In genomic region chr2:69692424-69692823, GRCh38 we compare ENCODE assay signal across 17 cellular contexts. TPM values are rescaled to one million over a fixed set of nuclear protein-coding genes. Genes with fewer than 3 reads are reported as not detected.
DNase-seq lines count a peak whose midpoint lies in the region; ATAC-seq, FAIRE-seq and TF ChIP-seq lines count a peak whose summit lies in the region.
"Had no signal": no experiment of that assay in that cellular context is flagged by ENCODE, and none has a peak within 500 bp of the region (broad histone marks: within the 10 kb centered on the region; RNA-seq: fewer than 3 reads in every experiment).

No MANE protein-coding gene starts in this region.

- TF ChIP-seq POLR2A in HepG2 (IDR thresholded peaks at IDR 0.05; ENCODE audit: insufficient read depth in 1 of 2, low read depth in 2 of 2, low read length in 2 of 2) = no peak

- no peaks in the 10 kb centered on the region for H3K36me3 ChIP-seq in BLaER1
- no peaks in the 10 kb centered on the region for H3K36me3 ChIP-seq in GM23248 (ENCODE audit: low read depth)
- H3K36me3 ChIP-seq in astrocyte (ENCODE audit: insufficient read depth, low read length) = no peaks in the 10 kb centered on the region
- no peaks in the 10 kb centered on the region for H3K36me3 ChIP-seq in HepG2 (replicated peaks in 1 of 2; ENCODE audit: control insufficient read depth in 1 of 2, insufficient read depth in 2 of 2, low read length in 2 of 2)
- H3K36me3 ChIP-seq: lower lobe of right lung, right atrium auricular region had no signal

- H3K36me3 Mint-ChIP-seq in astrocyte (ENCODE audit: low read depth, unreplicated experiment) = no peaks in the 10 kb centered on the region
- H3K36me3 Mint-ChIP-seq in stimulated activated memory B cell treated with anti-CD40 and anti-IgM and Interleukin-4, amounts not matched to agents 10 μg/mL and 1 μg/mL and 100 μg/mL, for 72 hours = no peaks in the 10 kb centered on the region

- H3K79me2 ChIP-seq in GM23248 (ENCODE audit: insufficient read depth) = no peaks in the 10 kb centered on the region
- no peaks in the 10 kb centered on the region for H3K79me2 ChIP-seq in astrocyte (ENCODE audit: insufficient read depth, low read length)
- no peaks in the 10 kb centered on the region for H3K79me2 ChIP-seq in HepG2 (ENCODE audit: insufficient read depth, low read length)

- H3K27me3 Mint-ChIP-seq in astrocyte (ENCODE audit: low read depth, unreplicated experiment) = no peaks in the 10 kb centered on the region
- H3K27me3 Mint-ChIP-seq in stimulated activated memory B cell treated with anti-CD40 and anti-IgM and Interleukin-4, amounts not matched to agents 10 μg/mL and 1 μg/mL and 100 μg/mL, for 72 hours = peaks cover 52% of the 10 kb centered on the region
- H3K27me3 Mint-ChIP-seq: activated CD8-positive, alpha-beta memory T cell treated with anti-CD3 and anti-CD28 coated beads, Interleukin-2, amount 10 ng/mL, durations not matched to agents 7 days and 5 days had no signal

- FAIRE-seq in astrocyte (lab: Jason Lieb, UNC) (no peak), HepG2 (lab: Jason Lieb, UNC) (no peak)
- FAIRE-seq: G401.6 had no signal

- no peak overlapping the region for H3K4me3 Mint-ChIP-seq in astrocyte (ENCODE audit: unreplicated experiment)
- H3K4me3 Mint-ChIP-seq in stimulated activated memory B cell treated with anti-CD40 and anti-IgM and Interleukin-4, amounts not matched to agents 10 μg/mL and 1 μg/mL and 100 μg/mL, for 72 hours = no peak overlapping the region
- H3K4me3 Mint-ChIP-seq: activated CD8-positive, alpha-beta memory T cell treated with anti-CD3 and anti-CD28 coated beads, Interleukin-2, amount 10 ng/mL, durations not matched to agents 7 days and 5 days had no signal

- no peak overlapping the region for H3K4me3 ChIP-seq in BLaER1
- no peak overlapping the region for H3K4me3 ChIP-seq in GM23248
- H3K4me3 ChIP-seq in astrocyte (ENCODE audit: insufficient read depth, low read depth, low read length) = no peak overlapping the region
- H3K4me3 ChIP-seq in foreskin fibroblast (ENCODE audit: low read depth in 1 of 2, low read length in 2 of 2) = no peak overlapping the region
- H3K4me3 ChIP-seq in HepG2 (replicated peaks in 1 of 3; ENCODE audit: insufficient read depth in 1 of 3, low read depth in 2 of 3, low read length in 3 of 3) = no peak overlapping the region
- H3K4me3 ChIP-seq: lower lobe of right lung, right atrium auricular region had no signal

- DNase-seq in GM23248 = peak; percentile 82
- peak; percentile 72 for DNase-seq in astrocyte (ENCODE audit: low read depth)
- DNase-seq in foreskin fibroblast = peak; percentile 37 to 70
- no peak for DNase-seq in UCSD-AML1 (lab: John Stamatoyannopoulos, UW; ENCODE audit: unreplicated experiment)
- DNase-seq in HepG2 (ENCODE audit: low spot score) = no peak
- DNase-seq: activated CD8-positive, alpha-beta memory T cell treated with anti-CD3 and anti-CD28 coated beads, Interleukin-2, amount 10 ng/mL, durations not matched to agents 7 days and 5 days; activated naive CD4-positive, alpha-beta T cell; lower lobe of right lung; NCI-H2107; stimulated activated CD4-positive, alpha-beta T cell treated with anti-CD3 and anti-CD28 coated beads, Interleukin-2, amount 100 ng/mL, for 24 hours had no signal

- H3K27ac ChIP-seq in BLaER1 = peak overlapping the region; percentile 91
- no peak overlapping the region for H3K27ac ChIP-seq in GM23248
- no peak overlapping the region for H3K27ac ChIP-seq in astrocyte (ENCODE audit: low read depth, low read length)
- no peak overlapping the region for H3K27ac ChIP-seq in HepG2 (ENCODE audit: extremely low read length, insufficient read depth, low read length)
- H3K27ac ChIP-seq: C4-2B, KMS-11, right atrium auricular region had no signal

- H3K9me3 ChIP-seq in BLaER1 (no peaks in the 10 kb centered on the region), GM23248 (ENCODE audit: low read depth) (no peaks in the 10 kb centered on the region), astrocyte (ENCODE audit: insufficient read depth, low read depth, low read length) (no peaks in the 10 kb centered on the region), HepG2 (ENCODE audit: low read length) (no peaks in the 10 kb centered on the region)
- H3K9me3 ChIP-seq: lower lobe of right lung, right atrium auricular region had no signal

- no peak for TF ChIP-seq RAD21 in HepG2 (CRISPR knock-in tag; IDR thresholded peaks at IDR 0.05)

- H2AFZ ChIP-seq in GM23248 (no peak overlapping the region), astrocyte (ENCODE audit: low read depth, low read length) (no peak overlapping the region), HepG2 (ENCODE audit: low read length) (no peak overlapping the region)

- BruUV-seq in HepG2 (replicated peaks; lab: Mats Ljungman, UMichigan) = no TSS peak

- no peaks in the 10 kb centered on the region for H3K27me3 ChIP-seq in BLaER1
- H3K27me3 ChIP-seq in GM23248 (replicated peaks; ENCODE audit: insufficient read depth) = no peaks in the 10 kb centered on the region
- H3K27me3 ChIP-seq in astrocyte (ENCODE audit: insufficient read depth, low read length) = peaks cover 6% of the 10 kb centered on the region
- peaks cover 0 to 5% of the 10 kb centered on the region in 2 experiments; a peak in 2 of 5 replicates for H3K27me3 ChIP-seq in HepG2 (ENCODE audit: control insufficient read depth in 1 of 2, insufficient read depth in 2 of 2, low read length in 2 of 2)
- H3K27me3 ChIP-seq: right atrium auricular region had no signal

- intact Hi-C loops in HepG2 (cut with micrococcal nuclease; ENCODE audit: unreplicated experiment) = no loop called here

- TF ChIP-seq EP300 in HepG2 (IDR thresholded peaks at IDR 0.05; ENCODE audit: low read depth in 2 of 2, low read length in 2 of 2) (no peak), HepG2 (CRISPR knock-in tag; IDR thresholded peaks at IDR 0.05; ENCODE audit: borderline replicate concordance) (no peak)

- WGBS in GM23248 (ENCODE audit: low coverage in 1 of 2, low lambda C conversion rate in 2 of 2, missing lambda C conversion rate in 2 of 2), 2 experiments = 84 to 86% methylated on average over 2 of the region's 2 CpGs
- WGBS in HepG2 (ENCODE audit: low lambda C conversion rate) = 62% methylated on average over 2 of the region's 2 CpGs

- H3K4me2 ChIP-seq in BLaER1 = peak overlapping the region; percentile 91
- H3K4me2 ChIP-seq in GM23248 (ENCODE audit: unreplicated experiment) = peak overlapping the region; percentile 9
- H3K4me2 ChIP-seq in astrocyte (ENCODE audit: low read length) = peak overlapping the region; percentile 34
- no peak overlapping the region for H3K4me2 ChIP-seq in HepG2 (ENCODE audit: low read depth, low read length)
- H3K4me2 ChIP-seq: KMS-11 had no signal

- no peaks in the 10 kb centered on the region for H4K20me1 ChIP-seq in BLaER1
- H4K20me1 ChIP-seq in GM23248 (ENCODE audit: insufficient read depth) = no peaks in the 10 kb centered on the region
- H4K20me1 ChIP-seq in astrocyte (ENCODE audit: insufficient read depth, low read length) = no peaks in the 10 kb centered on the region
- no peaks in the 10 kb centered on the region for H4K20me1 ChIP-seq in HepG2 (ENCODE audit: insufficient read depth, low read length)

- TF ChIP-seq CTCF in astrocyte (IDR thresholded peaks at IDR 0.05; ENCODE audit: insufficient read depth, low read depth, low read length) (no peak), foreskin fibroblast (IDR thresholded peaks at IDR 0.05; ENCODE audit: low read depth, low read length) (no peak), HepG2 (CRISPR knock-in tag; IDR thresholded peaks at IDR 0.05) (no peak)

- H3K9me3 Mint-ChIP-seq in astrocyte (ENCODE audit: unreplicated experiment) = no peaks in the 10 kb centered on the region
- no peaks in the 10 kb centered on the region for H3K9me3 Mint-ChIP-seq in stimulated activated memory B cell treated with anti-CD40 and anti-IgM and Interleukin-4, amounts not matched to agents 10 μg/mL and 1 μg/mL and 100 μg/mL, for 72 hours

- no peak overlapping the region for H3K27ac Mint-ChIP-seq in astrocyte (ENCODE audit: unreplicated experiment)
- H3K27ac Mint-ChIP-seq in stimulated activated memory B cell treated with anti-CD40 and anti-IgM and Interleukin-4, amounts not matched to agents 10 μg/mL and 1 μg/mL and 100 μg/mL, for 72 hours = no peak overlapping the region

- H3K4me1 Mint-ChIP-seq in astrocyte (ENCODE audit: low read depth, unreplicated experiment) = peaks cover 9% of the 10 kb centered on the region
- peaks cover 23% of the 10 kb centered on the region for H3K4me1 Mint-ChIP-seq in stimulated activated memory B cell treated with anti-CD40 and anti-IgM and Interleukin-4, amounts not matched to agents 10 μg/mL and 1 μg/mL and 100 μg/mL, for 72 hours

- ATAC-seq in HG03354 (IDR thresholded peaks at IDR 0.05; ENCODE audit: poor library complexity, severe bottlenecking, unreplicated experiment) (no peak), HepG2 (no peak)
- ATAC-seq in stimulated activated memory B cell treated with anti-CD40 and anti-IgM and Interleukin-4, amounts not matched to agents 10 μg/mL and 1 μg/mL and 100 μg/mL, for 72 hours = no peak
- ATAC-seq: activated CD8-positive, alpha-beta memory T cell treated with anti-CD3 and anti-CD28 coated beads, Interleukin-2, amount 10 ng/mL, durations not matched to agents 7 days and 5 days had no signal

- CTCF ChIA-PET in HepG2 (lab: Yijun Ruan, JAX; ENCODE audit: low intra/inter-chr PET ratio, low total read pairs) = no interaction called here

- no peaks in the 10 kb centered on the region for H3K9me2 ChIP-seq in GM23248 (ENCODE audit: insufficient read depth)

- H3F3A ChIP-seq in GM23248 (ENCODE audit: insufficient read depth) = peaks cover 24% of the 10 kb centered on the region

- H3K9ac ChIP-seq in BLaER1 (no peak overlapping the region), GM23248 (no peak overlapping the region), astrocyte (ENCODE audit: low read length) (no peak overlapping the region), HepG2 (ENCODE audit: insufficient read depth, low read depth, low read length) (no peak overlapping the region)
- H3K9ac ChIP-seq: KMS-11 had no signal

- POLR2A ChIA-PET in HepG2 (lab: Yijun Ruan, JAX) = no interaction called here

- H3K4me1 ChIP-seq in BLaER1 (peaks cover 89% of the 10 kb centered on the region), GM23248 (ENCODE audit: insufficient read depth) (peaks cover 32% of the 10 kb centered on the region), astrocyte (ENCODE audit: insufficient read depth, low read length) (peaks cover 36% of the 10 kb centered on the region), HepG2 (ENCODE audit: insufficient read depth, low read length) (peaks cover 34% of the 10 kb centered on the region)

- in situ Hi-C loops in GM23248 (cut with MboI) (no loop called here), HepG2 (cut with HindIII; ENCODE audit: extremely low pct_ligation_motif_present, low pct_unique_long_range_greater_than_20kb) (no loop called here)

RNA-seq across cellular contexts. Expression of gene AAK1, which starts 48.9 kb away (rescaled TPM):
- total RNA-seq in GM23248 (2014; rRNA removed; shearing (Covaris generic)) = 41.2 and 68.3 TPM in 2 replicates
- polyA plus RNA-seq in GM23248 (2016; fragmentation: Nextera tagmentation; extraction: Ambion mirVana) (38.5 and 50.7 TPM in 2 replicates), HepG2 (2011; rRNA removed) (9.4 and 9.8 TPM in 2 replicates)
- total RNA-seq in astrocyte (108 and 110 TPM in 2 replicates), HepG2 (2016; rRNA removed; fragmentation: Illumina TruSeq; extraction: Trizol) (10.3 and 15.2 TPM in 2 replicates)
- 2.4 and 3.1 TPM in 2 replicates for total RNA-seq in HepG2 (2016; cell fraction: cytosol; rRNA removed; fragmentation: Illumina TruSeq; extraction: Trizol; ENCODE audit: low read depth)
- 9.4 and 12.9 TPM in 2 replicates for total RNA-seq in HepG2 (2016; cell fraction: insoluble cytoplasmic fraction; rRNA removed; fragmentation: Illumina TruSeq; extraction: Trizol)
- 7.2 and 7.6 TPM in 2 replicates for total RNA-seq in HepG2 (2016; cell fraction: membrane; rRNA removed; fragmentation: Illumina TruSeq; extraction: Trizol)
- total RNA-seq in HepG2 (2016; cell fraction: nucleus; rRNA removed; fragmentation: Illumina TruSeq; extraction: Trizol) = 20.2 and 27.8 TPM in 2 replicates
- 4.3 and 6.0 TPM in 2 replicates for polyA plus RNA-seq in HepG2 (2011; cell fraction: cytosol; rRNA removed)
- 13.6 and 15.8 TPM in 2 replicates for polyA plus RNA-seq in HepG2 (2011; cell fraction: nucleus; rRNA removed)
- polyA plus RNA-seq in HepG2 (2012) = 7.2 and 9.5 TPM in 2 replicates
- 0.59 and 1.3 TPM in 2 replicates for polyA plus RNA-seq in HepG2 (2016; cell fraction: cytosol; fragmentation: Illumina TruSeq; extraction: Trizol; ENCODE audit: low read depth)
- polyA plus RNA-seq in HepG2 (2016; cell fraction: insoluble cytoplasmic fraction; fragmentation: Illumina TruSeq; extraction: Trizol; ENCODE audit: low read depth) = 7.3 and 8.6 TPM in 2 replicates
- polyA plus RNA-seq in HepG2 (2016; cell fraction: membrane; fragmentation: Illumina TruSeq; extraction: Trizol; ENCODE audit: low read depth) = 1.5 and 1.9 TPM in 2 replicates
- polyA plus RNA-seq in HepG2 (2016; cell fraction: nucleus; fragmentation: Illumina TruSeq; extraction: Trizol; ENCODE audit: insufficient read depth, low read depth) = 14.2 and 15.4 TPM in 2 replicates
- 8.6 and 11.3 TPM in 2 replicates for polyA minus RNA-seq in HepG2 (2011; rRNA and poly(A)+ RNA removed; ENCODE audit: low replicate concordance)
- 17.2 and 18.3 TPM in 2 replicates for polyA minus RNA-seq in HepG2 (2011; cell fraction: cytosol; rRNA and poly(A)+ RNA removed)
- polyA minus RNA-seq in HepG2 (2011; cell fraction: nucleus; rRNA and poly(A)+ RNA removed) = 41.1 and 50.6 TPM in 2 replicates

RNA-seq across cellular contexts. Expression of gene ANXA4, which starts 49.5 kb away (rescaled TPM):
- total RNA-seq in GM23248 (2014; rRNA removed; shearing (Covaris generic)) = 31.0 and 35.7 TPM in 2 replicates
- polyA plus RNA-seq in GM23248 (2016; fragmentation: Nextera tagmentation; extraction: Ambion mirVana) (113 and 122 TPM in 2 replicates), HepG2 (2011; rRNA removed) (147 and 168 TPM in 2 replicates)
- total RNA-seq in astrocyte (122 and 132 TPM in 2 replicates), HepG2 (2016; rRNA removed; fragmentation: Illumina TruSeq; extraction: Trizol) (155 and 237 TPM in 2 replicates)
- total RNA-seq in HepG2 (2016; cell fraction: cytosol; rRNA removed; fragmentation: Illumina TruSeq; extraction: Trizol; ENCODE audit: low read depth) = 17.9 and 22.8 TPM in 2 replicates
- 161 and 233 TPM in 2 replicates for total RNA-seq in HepG2 (2016; cell fraction: insoluble cytoplasmic fraction; rRNA removed; fragmentation: Illumina TruSeq; extraction: Trizol)
- 40.1 and 41.9 TPM in 2 replicates for total RNA-seq in HepG2 (2016; cell fraction: membrane; rRNA removed; fragmentation: Illumina TruSeq; extraction: Trizol)
- 65.6 and 74.7 TPM in 2 replicates for total RNA-seq in HepG2 (2016; cell fraction: nucleus; rRNA removed; fragmentation: Illumina TruSeq; extraction: Trizol)
- 87.5 and 190 TPM in 2 replicates for polyA plus RNA-seq in HepG2 (2011; cell fraction: cytosol; rRNA removed)
- polyA plus RNA-seq in HepG2 (2011; cell fraction: nucleus; rRNA removed) = 143 and 171 TPM in 2 replicates
- 61.9 and 99.0 TPM in 2 replicates for polyA plus RNA-seq in HepG2 (2012)
- 31.6 and 32.5 TPM in 2 replicates for polyA plus RNA-seq in HepG2 (2016; cell fraction: cytosol; fragmentation: Illumina TruSeq; extraction: Trizol; ENCODE audit: low read depth)
- 346 and 367 TPM in 2 replicates for polyA plus RNA-seq in HepG2 (2016; cell fraction: insoluble cytoplasmic fraction; fragmentation: Illumina TruSeq; extraction: Trizol; ENCODE audit: low read depth)
- 39.4 and 42.7 TPM in 2 replicates for polyA plus RNA-seq in HepG2 (2016; cell fraction: membrane; fragmentation: Illumina TruSeq; extraction: Trizol; ENCODE audit: low read depth)
- 146 and 162 TPM in 2 replicates for polyA plus RNA-seq in HepG2 (2016; cell fraction: nucleus; fragmentation: Illumina TruSeq; extraction: Trizol; ENCODE audit: insufficient read depth, low read depth)
- polyA minus RNA-seq in HepG2 (2011; rRNA and poly(A)+ RNA removed; ENCODE audit: low replicate concordance) = 48.3 and 195 TPM in 2 replicates
- 90.7 and 108 TPM in 2 replicates for polyA minus RNA-seq in HepG2 (2011; cell fraction: cytosol; rRNA and poly(A)+ RNA removed)
- polyA minus RNA-seq in HepG2 (2011; cell fraction: nucleus; rRNA and poly(A)+ RNA removed) = 70.5 and 74.0 TPM in 2 replicates

Comparison
In these comparisons a context has a peak if more than half of its experiments do, and no peak if none do; other contexts are left out.
1. DNase-seq: peak in GM23248 (single experiment), astrocyte (single experiment) and foreskin fibroblast (2 of 2); none in UCSD-AML1 (single experiment) and HepG2 (single experiment).